In the genomic region with DNA sequence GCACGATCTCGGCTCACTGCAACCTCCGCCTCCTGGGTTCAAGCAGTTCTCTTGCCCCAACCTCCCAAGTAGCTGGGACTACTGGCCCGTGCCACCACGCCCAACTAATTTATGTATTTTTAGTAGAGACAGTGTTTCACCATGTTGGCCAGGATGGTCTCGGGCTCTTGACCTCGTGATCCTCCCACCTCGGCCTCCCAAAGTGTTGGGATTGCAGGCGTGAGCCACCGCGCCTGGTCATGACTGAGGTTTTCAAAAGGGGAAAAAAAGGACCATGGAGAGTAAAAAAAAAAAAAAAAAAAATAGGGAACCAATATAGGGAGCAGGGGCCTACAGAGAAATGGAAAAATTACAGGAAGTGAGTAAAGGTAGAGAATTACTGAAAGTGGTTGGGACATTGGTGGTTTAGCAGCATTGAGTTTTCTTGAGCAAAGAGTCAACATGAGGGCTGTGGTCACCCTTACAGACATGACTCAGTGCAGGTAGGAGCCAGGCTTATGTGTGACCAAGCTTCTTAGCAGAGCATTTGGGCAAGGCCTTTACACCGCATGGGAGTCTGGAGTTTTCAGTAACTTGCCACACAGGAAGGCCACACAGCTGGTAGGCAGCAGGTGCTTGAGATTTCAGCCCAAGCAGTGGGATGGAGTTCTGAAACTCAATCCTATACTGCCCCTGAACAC, we compare ENCODE assay signal across 11 cellular contexts.
DNase-seq lines count a peak whose midpoint lies in the region; ATAC-seq and TF ChIP-seq lines count a peak whose summit lies in the region.
"Had no signal": no experiment of that assay in that cellular context is flagged by ENCODE, and none has a peak within 500 bp of the region (broad histone marks: within the 10 kb centered on the region; RNA-seq: fewer than 3 reads in every experiment).

No MANE protein-coding gene starts in this region.

- H3K27ac ChIP-seq in naive thymus-derived CD4-positive, alpha-beta T cell (ENCODE audit: low read depth, low read length), result no peak overlapping the region
- H3K27ac ChIP-seq: skin epidermis, tibial artery had no signal

- H3K4me1 Mint-ChIP-seq in naive thymus-derived CD4-positive, alpha-beta T cell, result peaks cover 0 to 2% (median 0%) of the 10 kb centered on the region in 7 donors

- DNase-seq in SIG-M5 treated with dmso at 0.1 percent for 504 hours (lab: John Stamatoyannopoulos, UW; ENCODE audit: unreplicated experiment) (peak; percentile 63), SIG-M5 (lab: John Stamatoyannopoulos, UW) (no peak), M059J (ENCODE audit: low read depth) (peak; percentile 85), HEK293T (ENCODE audit: extremely low spot score) (no peak), NCI-H2171 treated with DMSO at 0.1 percent for 48 hours (lab: John Stamatoyannopoulos, UW) (no peak), occipital lobe (lab: John Stamatoyannopoulos, UW) (no peak)
- DNase-seq in naive thymus-derived CD4-positive, alpha-beta T cell, result no peak
- DNase-seq: islet precursor cell, tibial artery had no signal

- intact Hi-C loops in naive thymus-derived CD4-positive, alpha-beta T cell (cut with micrococcal nuclease), result no loop called here

- H3K4me3 Mint-ChIP-seq in naive thymus-derived CD4-positive, alpha-beta T cell, result no peak overlapping the region

- no peaks in the 10 kb centered on the region for H3K36me3 ChIP-seq in naive thymus-derived CD4-positive, alpha-beta T cell (ENCODE audit: control insufficient read depth in 2 of 3, insufficient read depth in 3 of 3, low read length in 3 of 3)
- H3K36me3 ChIP-seq: tibial artery had no signal

- POLR2A ChIA-PET in naive thymus-derived CD4-positive, alpha-beta T cell (lab: Charles Lee), result no interaction called here
- POLR2A ChIA-PET in HEK293T (lab: Yijun Ruan, JAX), result no interaction called here

- CTCF ChIA-PET in naive thymus-derived CD4-positive, alpha-beta T cell (lab: Charles Lee), result no interaction called here
- CTCF ChIA-PET in HEK293T (lab: Yijun Ruan, JAX), result interaction anchor here (0.6 kb wide), 1 partner anchor 23 kb away, joined by 3 read pairs; no protein-coding TSS in a partner anchor

- H3K4me3 ChIP-seq in naive thymus-derived CD4-positive, alpha-beta T cell (ENCODE audit: low read length), result no peak overlapping the region
- H3K4me3 ChIP-seq: skin epidermis, tibial artery had no signal

- no peaks in the 10 kb centered on the region for H3K4me1 ChIP-seq in naive thymus-derived CD4-positive, alpha-beta T cell (ENCODE audit: control insufficient read depth in 2 of 2, insufficient read depth in 2 of 2, low read length in 2 of 2)
- H3K4me1 ChIP-seq: tibial artery had no signal

- no peaks in the 10 kb centered on the region for H3K27me3 ChIP-seq in naive thymus-derived CD4-positive, alpha-beta T cell (ENCODE audit: control insufficient read depth in 2 of 2, insufficient read depth in 2 of 2, low read length in 2 of 2)
- H3K27me3 ChIP-seq: tibial artery had no signal

- no peak overlapping the region for H3K27ac Mint-ChIP-seq in naive thymus-derived CD4-positive, alpha-beta T cell

- peaks cover 0 to 4% (median 0%) of the 10 kb centered on the region in 11 donors for H3K9me3 Mint-ChIP-seq in naive thymus-derived CD4-positive, alpha-beta T cell

- H3K36me3 Mint-ChIP-seq in naive thymus-derived CD4-positive, alpha-beta T cell, result peaks cover 0 to 3% (median 0%) of the 10 kb centered on the region in 5 donors

- ATAC-seq in GM21723 (IDR thresholded peaks at IDR 0.05; ENCODE audit: unreplicated experiment), result peak; percentile 66
- peak; percentile 42 for ATAC-seq in naive thymus-derived CD4-positive, alpha-beta T cell

- H3K27me3 Mint-ChIP-seq in naive thymus-derived CD4-positive, alpha-beta T cell, result no peaks in the 10 kb centered on the region

- H3K9me3 ChIP-seq in naive thymus-derived CD4-positive, alpha-beta T cell (ENCODE audit: control insufficient read depth in 2 of 3, low read length in 3 of 3), result no peaks in the 10 kb centered on the region
- H3K9me3 ChIP-seq: tibial artery had no signal

TF ChIP-seq in HEK293T, 16 proteins besides CTCF, POLR2A, EP300 and RAD21:
- no peak for TF ChIP-seq L3MBTL2 (conservative IDR thresholded peaks at IDR 0.05)
- no peak for TF ChIP-seq BHLHE40 (IDR thresholded peaks at IDR 0.05; ENCODE audit: borderline replicate concordance)
- TF ChIP-seq PKNOX1 (IDR thresholded peaks at IDR 0.05), result no peak
- no peak for TF ChIP-seq ZNF384 (IDR thresholded peaks at IDR 0.05)
- no peak for TF ChIP-seq HDGF (IDR thresholded peaks at IDR 0.05; ENCODE audit: borderline replicate concordance)
- no peak for TF ChIP-seq SP1 (IDR thresholded peaks at IDR 0.05)
- TF ChIP-seq SUZ12 (IDR thresholded peaks at IDR 0.05), result no peak
- no peak for TF ChIP-seq ARNT (IDR thresholded peaks at IDR 0.05)
- TF ChIP-seq NFRKB (IDR thresholded peaks at IDR 0.05), result no peak
- TF ChIP-seq FOXM1 (IDR thresholded peaks at IDR 0.05; ENCODE audit: borderline replicate concordance), result no peak
- TF ChIP-seq FOXA1 (IDR thresholded peaks at IDR 0.05), result no peak
TF ChIP-seq in HEK293T: peak in this region for 0.

Comparison
In these comparisons a context has a peak if more than half of its experiments do, and no peak if none do; other contexts are left out.
1. DNase-seq: peak in SIG-M5 treated with dmso at 0.1 percent for 504 hours (single experiment) and M059J (single experiment); none in SIG-M5 (single experiment), naive thymus-derived CD4-positive, alpha-beta T cell (0 of 9), HEK293T (single experiment), NCI-H2171 treated with DMSO at 0.1 percent for 48 hours (single experiment) and occipital lobe (single experiment).